8 cellular contexts compared by ENCODE assay signal in the genomic region with DNA sequence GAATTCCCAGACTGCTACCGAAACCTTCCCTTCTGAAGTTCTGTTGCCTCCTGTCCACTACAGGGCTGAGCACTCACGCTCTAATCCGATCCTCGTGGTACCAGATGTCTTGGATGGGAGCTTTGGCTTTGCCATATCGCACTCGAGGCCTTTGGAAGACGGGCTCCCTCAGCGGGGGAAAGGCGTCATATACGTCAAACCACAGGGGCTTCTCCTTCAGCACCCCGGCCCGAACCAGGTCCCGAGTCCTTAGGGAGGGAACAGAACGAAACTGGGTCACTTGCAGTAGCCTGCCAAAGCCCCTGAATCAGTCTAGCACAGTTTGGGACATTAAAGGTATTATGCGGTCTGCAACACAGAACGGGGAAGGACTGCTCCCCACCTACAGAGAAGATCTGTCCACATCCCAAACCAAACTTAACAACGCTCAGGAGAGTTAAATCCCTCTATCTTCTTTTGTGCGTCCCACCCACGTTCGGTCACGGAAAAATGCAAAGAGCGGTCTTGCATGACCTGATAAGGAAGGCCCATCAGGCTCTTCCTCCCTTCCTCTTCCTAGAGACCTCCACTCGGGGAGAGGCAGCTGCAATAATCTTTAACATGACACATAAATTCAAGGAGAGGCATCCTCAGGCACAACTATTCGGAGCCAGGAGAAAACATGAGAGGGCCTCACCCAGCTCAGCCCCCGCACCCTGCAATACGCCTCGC. TPM values are rescaled to one million over a fixed set of nuclear protein-coding genes. Genes with fewer than 3 reads are reported as not detected.
DNase-seq lines count a peak whose midpoint lies in the region; ATAC-seq and TF ChIP-seq lines count a peak whose summit lies in the region.

No MANE protein-coding gene starts in this region.

- TF ChIP-seq CTCF in DOHH2 (IDR thresholded peaks at IDR 0.05; ENCODE audit: low read depth, low read length, poor library complexity, severe bottlenecking) (no peak), GM13977 (IDR thresholded peaks at IDR 0.05; ENCODE audit: extremely low read depth, insufficient read depth, missing control alignments) (no peak)

- H3K4me2 ChIP-seq in DOHH2 (ENCODE audit: low read length) = peak overlapping the region; percentile 67

- no peak for ATAC-seq in naive thymus-derived CD4-positive, alpha-beta T cell
- no peak for ATAC-seq in GM21717 (IDR thresholded peaks at IDR 0.05; ENCODE audit: unreplicated experiment)

- H4K20me1 ChIP-seq in DOHH2 (ENCODE audit: control insufficient read depth, insufficient read depth, low read depth, low read length) = no peaks in the 10 kb centered on the region

- peaks cover 2% of the 10 kb centered on the region; the same call in 1 of the 2 replicates for H3F3A ChIP-seq in DOHH2 (ENCODE audit: control insufficient read depth, insufficient read depth)

- CTCF ChIA-PET in naive thymus-derived CD4-positive, alpha-beta T cell (lab: Charles Lee) = interaction anchor here (1.0 to 3.0 kb wide), 5 partner anchors 12 to 720 kb away, joined by 3 to 14 read pairs (median 3); no protein-coding TSS in a partner anchor

- no peaks in the 10 kb centered on the region for H3K27me3 Mint-ChIP-seq in IgD-negative memory B cell
- H3K27me3 Mint-ChIP-seq in naive thymus-derived CD4-positive, alpha-beta T cell = no peaks in the 10 kb centered on the region

- no peaks in the 10 kb centered on the region for H3K9me3 ChIP-seq in DOHH2 (ENCODE audit: control insufficient read depth, insufficient read depth, low read length)
- no peaks in the 10 kb centered on the region for H3K9me3 ChIP-seq in naive thymus-derived CD4-positive, alpha-beta T cell (ENCODE audit: control insufficient read depth in 2 of 3, low read length in 3 of 3)

- H3K4me1 ChIP-seq in DOHH2 (ENCODE audit: control insufficient read depth, low read length) = peaks cover 29% of the 10 kb centered on the region
- peaks cover 20 to 27% of the 10 kb centered on the region in 2 donors for H3K4me1 ChIP-seq in naive thymus-derived CD4-positive, alpha-beta T cell (ENCODE audit: control insufficient read depth in 2 of 2, insufficient read depth in 2 of 2, low read length in 2 of 2)

- H3K27me3 ChIP-seq in DOHH2 (ENCODE audit: control insufficient read depth, low read length) = no peaks in the 10 kb centered on the region
- no peaks in the 10 kb centered on the region for H3K27me3 ChIP-seq in naive thymus-derived CD4-positive, alpha-beta T cell (ENCODE audit: control insufficient read depth in 2 of 2, insufficient read depth in 2 of 2, low read length in 2 of 2)

- DNase-seq in caudate nucleus (lab: John Stamatoyannopoulos, UW) (no peak), GM13977 (ENCODE audit: low spot score) (no peak), NCI-H748 treated with DMSO at 0.1 percent for 48 hours (lab: John Stamatoyannopoulos, UW) (no peak), iPS-NIHi7 (ENCODE audit: extremely low spot score) (no peak)
- no peak for DNase-seq in naive thymus-derived CD4-positive, alpha-beta T cell

- H3K27ac ChIP-seq in DOHH2 (ENCODE audit: low read depth, low read length) (peak overlapping the region; percentile 55), caudate nucleus (ENCODE audit: low read depth, low read length) (peak overlapping the region; percentile 54)
- H3K27ac ChIP-seq in naive thymus-derived CD4-positive, alpha-beta T cell (ENCODE audit: low read depth, low read length) = peak overlapping the region; percentile 86

- peak overlapping the region; percentile 76 to 99 (median 95) for H3K27ac Mint-ChIP-seq in IgD-negative memory B cell
- H3K27ac Mint-ChIP-seq in naive thymus-derived CD4-positive, alpha-beta T cell = peak overlapping the region; percentile 97 to 100 (median 100)

- H3K4me1 Mint-ChIP-seq in IgD-negative memory B cell = peaks cover 18 to 28% (median 21%) of the 10 kb centered on the region in 3 donors
- peaks cover 24 to 63% (median 50%) of the 10 kb centered on the region in 7 donors for H3K4me1 Mint-ChIP-seq in naive thymus-derived CD4-positive, alpha-beta T cell

- peaks cover 3% of the 10 kb centered on the region for H3K36me3 Mint-ChIP-seq in IgD-negative memory B cell
- peaks cover 0 to 17% (median 4%) of the 10 kb centered on the region in 5 donors for H3K36me3 Mint-ChIP-seq in naive thymus-derived CD4-positive, alpha-beta T cell

- POLR2A ChIA-PET in naive thymus-derived CD4-positive, alpha-beta T cell (lab: Charles Lee) = interaction anchor here (0.6 to 4.5 kb wide), 19 partner anchors 8 to 1247 kb away, joined by 3 to 40 read pairs (median 4); partner anchors contain the start of genes AKAP1, DYNLL2, MKS1 and SRSF1

- intact Hi-C loops in naive thymus-derived CD4-positive, alpha-beta T cell (cut with micrococcal nuclease) = no loop called here

- H3K9me2 ChIP-seq in DOHH2 (replicated peaks; ENCODE audit: control insufficient read depth, low read length) = no peaks in the 10 kb centered on the region

- peaks cover 31% of the 10 kb centered on the region for H3K36me3 ChIP-seq in DOHH2 (ENCODE audit: control insufficient read depth, low read length)
- peaks cover 0 to 16% (median 0%) of the 10 kb centered on the region in 3 experiments for H3K36me3 ChIP-seq in naive thymus-derived CD4-positive, alpha-beta T cell (ENCODE audit: control insufficient read depth in 2 of 3, insufficient read depth in 3 of 3, low read length in 3 of 3)

- peaks cover 50% of the 10 kb centered on the region for H3K79me2 ChIP-seq in DOHH2 (ENCODE audit: control insufficient read depth, low read length)

- H3K4me3 Mint-ChIP-seq in IgD-negative memory B cell = peak overlapping the region; percentile 91 to 99 (median 96)
- H3K4me3 Mint-ChIP-seq in naive thymus-derived CD4-positive, alpha-beta T cell = peak overlapping the region; percentile 92 to 100 (median 99)

- H3K9me3 Mint-ChIP-seq in IgD-negative memory B cell = no peaks in the 10 kb centered on the region
- peaks cover 0 to 2% (median 0%) of the 10 kb centered on the region in 11 donors for H3K9me3 Mint-ChIP-seq in naive thymus-derived CD4-positive, alpha-beta T cell

- in situ Hi-C loops in GM13977 (cut with MboI; ENCODE audit: low pct_unique_long_range_greater_than_20kb, low sequenced_read_pairs, unreplicated experiment) = no loop called here

- peak overlapping the region; percentile 100 for H3K4me3 ChIP-seq in DOHH2 (ENCODE audit: low read length)
- peak overlapping the region; percentile 88 for H3K4me3 ChIP-seq in naive thymus-derived CD4-positive, alpha-beta T cell (ENCODE audit: low read length)

RNA-seq across cellular contexts. Expression of gene MRPS23, which starts 0.5 kb away (rescaled TPM):
- polyA plus RNA-seq in IgD-negative memory B cell = 42.9 TPM
- 10 to 100 TPM; 13.0 to 40.5 (median 24.6) TPM for total RNA-seq in naive thymus-derived CD4-positive, alpha-beta T cell
- 10 to 100 TPM; 26.5 to 42.8 TPM for polyA plus RNA-seq in naive thymus-derived CD4-positive, alpha-beta T cell
